Comparison of ENCODE assay signal across 22 cellular contexts in genomic region chr20:6044102-6044501, GRCh38. TPM values are rescaled to one million over a fixed set of nuclear protein-coding genes. Genes with fewer than 3 reads are reported as not detected.
DNase-seq lines count a peak whose midpoint lies in the region; ATAC-seq and TF ChIP-seq lines count a peak whose summit lies in the region.
"Had no signal": no experiment of that assay in that cellular context is flagged by ENCODE, and none has a peak within 500 bp of the region (broad histone marks: within the 10 kb centered on the region; RNA-seq: fewer than 3 reads in every experiment).

No MANE protein-coding gene starts in this region.

- TF ChIP-seq CTCF in MCF 10A (IDR thresholded peaks at IDR 0.05; ENCODE audit: unreplicated experiment) (no peak), mammary epithelial cell (conservative IDR thresholded peaks at IDR 0.05 in 1 of 2, IDR thresholded peaks at IDR 0.05 in 1 of 2; ENCODE audit: extremely low read depth in 1 of 2, insufficient read depth in 1 of 2, low read depth in 1 of 2, low read length in 2 of 2) (no peak), NB4 (IDR thresholded peaks at IDR 0.05; ENCODE audit: low read depth, low read length) (no peak), epithelial cell of esophagus (IDR thresholded peaks at IDR 0.05; ENCODE audit: insufficient read depth, low read depth, low read length, missing control alignments) (no peak), upper lobe of right lung (IDR thresholded peaks at IDR 0.05) (no peak), CD14-positive monocyte (IDR thresholded peaks at IDR 0.05) (no peak)

- H3K27ac Mint-ChIP-seq in MCF 10A (ENCODE audit: low read depth, unreplicated experiment): no peak overlapping the region
- no peak overlapping the region for H3K27ac Mint-ChIP-seq in activated T-helper 17 cell treated with anti-CD3 and anti-CD28 coated beads, Interleukin-2, amount 50 U/mL, for 72 hours
- H3K27ac Mint-ChIP-seq in CD14-positive monocyte: no peak overlapping the region
- H3K27ac Mint-ChIP-seq: activated naive CD8-positive, alpha-beta T cell treated with anti-CD3 and anti-CD28 coated beads, Interleukin-2, amount 50 U/mL, for 24 hours; CD4-positive, alpha-beta T cell; stimulated activated memory B cell treated with anti-CD40 and anti-IgM and Interleukin-4, amounts not matched to agents 10 μg/mL and 1 μg/mL and 100 μg/mL, for 72 hours had no signal

- H3K27me3 ChIP-seq in mammary epithelial cell (ENCODE audit: insufficient read depth, low read length): no peaks in the 10 kb centered on the region
- H3K27me3 ChIP-seq in upper lobe of right lung: no peaks in the 10 kb centered on the region
- H3K27me3 ChIP-seq: breast epithelium, gastroesophageal sphincter, neutrophil, tibial artery had no signal

- H3K4me1 Mint-ChIP-seq in MCF 10A (ENCODE audit: insufficient read depth, unreplicated experiment) (no peaks in the 10 kb centered on the region), CD14-positive monocyte (no peaks in the 10 kb centered on the region)
- peaks cover 4% of the 10 kb centered on the region for H3K4me1 Mint-ChIP-seq in activated T-helper 17 cell treated with anti-CD3 and anti-CD28 coated beads, Interleukin-2, amount 50 U/mL, for 72 hours
- H3K4me1 Mint-ChIP-seq: activated naive CD8-positive, alpha-beta T cell treated with anti-CD3 and anti-CD28 coated beads, Interleukin-2, amount 50 U/mL, for 24 hours; stimulated activated memory B cell treated with anti-CD40 and anti-IgM and Interleukin-4, amounts not matched to agents 10 μg/mL and 1 μg/mL and 100 μg/mL, for 72 hours had no signal

- no peaks in the 10 kb centered on the region for H3K9me3 Mint-ChIP-seq in MCF 10A (ENCODE audit: unreplicated experiment)
- no peaks in the 10 kb centered on the region for H3K9me3 Mint-ChIP-seq in activated T-helper 17 cell treated with anti-CD3 and anti-CD28 coated beads, Interleukin-2, amount 50 U/mL, for 72 hours
- peaks cover 0 to 8% (median 0%) of the 10 kb centered on the region in 7 donors for H3K9me3 Mint-ChIP-seq in CD14-positive monocyte
- H3K9me3 Mint-ChIP-seq: activated naive CD8-positive, alpha-beta T cell treated with anti-CD3 and anti-CD28 coated beads, Interleukin-2, amount 50 U/mL, for 24 hours; CD4-positive, alpha-beta T cell; stimulated activated memory B cell treated with anti-CD40 and anti-IgM and Interleukin-4, amounts not matched to agents 10 μg/mL and 1 μg/mL and 100 μg/mL, for 72 hours had no signal

- dilution Hi-C loops in mammary epithelial cell (cut with HindIII; ENCODE audit: low sequenced_read_pairs): no loop called here

- H3K4me3 ChIP-seq in mammary epithelial cell (replicated peaks in 1 of 3; ENCODE audit: insufficient read depth in 1 of 3, low read depth in 2 of 3, low read length in 3 of 3) (no peak overlapping the region), NB4 (ENCODE audit: low read depth, low read length) (no peak overlapping the region), epithelial cell of esophagus (ENCODE audit: low read length) (no peak overlapping the region), upper lobe of right lung (no peak overlapping the region)
- H3K4me3 ChIP-seq: breast epithelium, gastroesophageal sphincter, left ventricle myocardium inferior, tibial artery had no signal

- no peaks in the 10 kb centered on the region for H3K79me2 ChIP-seq in mammary epithelial cell (ENCODE audit: insufficient read depth, low read length)

- no peak overlapping the region for H2AFZ ChIP-seq in mammary epithelial cell (ENCODE audit: low read depth, low read length)

- H3K36me3 Mint-ChIP-seq in MCF 10A (ENCODE audit: insufficient read depth, unreplicated experiment) (peaks cover 55% of the 10 kb centered on the region), CD14-positive monocyte (peaks cover 29 to 35% of the 10 kb centered on the region in 2 donors)
- peaks cover 27% of the 10 kb centered on the region for H3K36me3 Mint-ChIP-seq in activated T-helper 17 cell treated with anti-CD3 and anti-CD28 coated beads, Interleukin-2, amount 50 U/mL, for 72 hours (ENCODE audit: low read depth)

- in situ Hi-C loops in mammary epithelial cell (cut with MboI; ENCODE audit: low sequenced_read_pairs in 2 of 2): no loop called here

- H3K4me3 Mint-ChIP-seq in MCF 10A (ENCODE audit: unreplicated experiment) (no peak overlapping the region), CD14-positive monocyte (no peak overlapping the region)
- H3K4me3 Mint-ChIP-seq in activated T-helper 17 cell treated with anti-CD3 and anti-CD28 coated beads, Interleukin-2, amount 50 U/mL, for 72 hours: no peak overlapping the region
- H3K4me3 Mint-ChIP-seq: activated naive CD8-positive, alpha-beta T cell treated with anti-CD3 and anti-CD28 coated beads, Interleukin-2, amount 50 U/mL, for 24 hours; CD4-positive, alpha-beta T cell; stimulated activated memory B cell treated with anti-CD40 and anti-IgM and Interleukin-4, amounts not matched to agents 10 μg/mL and 1 μg/mL and 100 μg/mL, for 72 hours had no signal

- CTCF ChIA-PET in MCF 10A (lab: Yijun Ruan, JAX): no interaction called here
- CTCF ChIA-PET in mammary epithelial cell (lab: Charles Lee; ENCODE audit: low non-redundant PET): no interaction called here

- WGBS in mammary epithelial cell (ENCODE audit: low coverage, missing lambda C conversion rate): 96% methylated on average over 2 of the region's 2 CpGs

- H3K27me3 Mint-ChIP-seq in MCF 10A (ENCODE audit: insufficient read depth, unreplicated experiment) (no peaks in the 10 kb centered on the region), CD14-positive monocyte (ENCODE audit: low read depth in 3 of 3) (peaks cover 2 to 5% (median 2%) of the 10 kb centered on the region in 3 donors)
- no peaks in the 10 kb centered on the region for H3K27me3 Mint-ChIP-seq in activated T-helper 17 cell treated with anti-CD3 and anti-CD28 coated beads, Interleukin-2, amount 50 U/mL, for 72 hours
- H3K27me3 Mint-ChIP-seq: activated naive CD8-positive, alpha-beta T cell treated with anti-CD3 and anti-CD28 coated beads, Interleukin-2, amount 50 U/mL, for 24 hours; CD4-positive, alpha-beta T cell; stimulated activated memory B cell treated with anti-CD40 and anti-IgM and Interleukin-4, amounts not matched to agents 10 μg/mL and 1 μg/mL and 100 μg/mL, for 72 hours had no signal

- H3K4me1 ChIP-seq in mammary epithelial cell (ENCODE audit: insufficient read depth, low read length) (no peaks in the 10 kb centered on the region), upper lobe of right lung (no peaks in the 10 kb centered on the region)
- H3K4me1 ChIP-seq: breast epithelium, gastroesophageal sphincter, left ventricle myocardium inferior, tibial artery had no signal

- peak; percentile 20 for ATAC-seq in upper lobe of right lung
- ATAC-seq in activated T-helper 17 cell treated with anti-CD3 and anti-CD28 coated beads, Interleukin-2, amount 50 U/mL, for 72 hours (replicated peaks): no peak
- no peak for ATAC-seq in GM18498 (IDR thresholded peaks at IDR 0.05; ENCODE audit: unreplicated experiment)
- ATAC-seq: activated CD4-positive, CD25-positive, alpha-beta regulatory T cell treated with anti-CD3 and anti-CD28 coated beads, Interleukin-2, amount 50 U/mL, for 24 hours; activated naive CD8-positive, alpha-beta T cell treated with anti-CD3 and anti-CD28 coated beads, Interleukin-2, amount 50 U/mL, for 24 hours; gastroesophageal sphincter; stimulated activated memory B cell treated with anti-CD40 and anti-IgM and Interleukin-4, amounts not matched to agents 10 μg/mL and 1 μg/mL and 100 μg/mL, for 72 hours had no signal

- H3K36me3 ChIP-seq in mammary epithelial cell (ENCODE audit: insufficient read depth, low read length) (peaks cover 3% of the 10 kb centered on the region), upper lobe of right lung (peaks cover 25% of the 10 kb centered on the region)
- H3K36me3 ChIP-seq: breast epithelium had no signal

- H3K27ac ChIP-seq in mammary epithelial cell (ENCODE audit: insufficient read depth, low read depth, low read length) (no peak overlapping the region), upper lobe of right lung (no peak overlapping the region)
- H3K27ac ChIP-seq: breast epithelium, gastroesophageal sphincter, left ventricle myocardium inferior, neutrophil, tibial artery had no signal

- peak; percentile 18 for DNase-seq in MCF 10A (ENCODE audit: unreplicated experiment)
- no peak for DNase-seq in mammary epithelial cell
- DNase-seq in NB4 (ENCODE audit: low read depth): peak; percentile 30
- DNase-seq in epithelial cell of esophagus (ENCODE audit: low read depth): peak; percentile 16
- no peak for DNase-seq in upper lobe of right lung
- DNase-seq in CD14-positive monocyte (ENCODE audit: low spot score): no peak
- DNase-seq: activated naive CD8-positive, alpha-beta T cell treated with anti-CD3 and anti-CD28 coated beads, Interleukin-2, amount 50 U/mL, for 24 hours; CD4-positive, alpha-beta T cell; left ventricle myocardium inferior; NCI-H2029; NCI-H446 treated with DMSO at 0.1 percent for 48 hours; retina; tibial artery had no signal

- no peak for TF ChIP-seq POLR2A in NB4 (IDR thresholded peaks at IDR 0.05; ENCODE audit: extremely low read depth, insufficient read length)

- H3K9me3 ChIP-seq in mammary epithelial cell (replicated peaks; ENCODE audit: insufficient read depth, low read length) (no peaks in the 10 kb centered on the region), upper lobe of right lung (no peaks in the 10 kb centered on the region)
- H3K9me3 ChIP-seq: breast epithelium, gastroesophageal sphincter, left ventricle myocardium inferior, neutrophil, tibial artery had no signal

- intact Hi-C loops in MCF 10A (cut with micrococcal nuclease): no loop called here
- intact Hi-C loops in mammary epithelial cell (cut with micrococcal nuclease): no loop called here
- intact Hi-C loops in upper lobe of right lung (cut with DNase I): no loop called here
- intact Hi-C loops in CD14-positive monocyte (cut with micrococcal nuclease): no loop called here

- H3K4me2 ChIP-seq in mammary epithelial cell (ENCODE audit: insufficient read depth, low read depth, low read length): no peak overlapping the region

- BruUV-seq in MCF 10A (replicated peaks; lab: Mats Ljungman, UMichigan): no TSS peak
- BruUV-seq in mammary epithelial cell (replicated peaks; lab: Mats Ljungman, UMichigan): no TSS peak

- no peak overlapping the region for H3K9ac ChIP-seq in mammary epithelial cell (ENCODE audit: insufficient read depth, low read length)

- POLR2A ChIA-PET in MCF 10A (lab: Yijun Ruan, JAX): interaction anchor here (1.7 to 2.0 kb wide), 2 partner anchors 10 kb away, joined by 6 read pairs; partner anchors contain the start of gene LRRN4

- no peaks in the 10 kb centered on the region for H4K20me1 ChIP-seq in mammary epithelial cell (ENCODE audit: insufficient read depth, low read length)

RNA-seq across cellular contexts. Expression of gene LRRN4, which starts 9.8 kb away (rescaled TPM):
- total RNA-seq in MCF 10A (2022): not detected in 2 replicates
- under 1 TPM; under 0.01 to 0.19 TPM for total RNA-seq in mammary epithelial cell
- 0.33 TPM for polyA plus RNA-seq in mammary epithelial cell
- polyA minus RNA-seq in mammary epithelial cell: not detected
- 76.6 TPM for total RNA-seq in upper lobe of right lung
- not detected for total RNA-seq in activated T-helper 17 cell treated with anti-CD3 and anti-CD28 coated beads, Interleukin-2, amount 50 U/mL, for 72 hours
- polyA plus RNA-seq in CD14-positive monocyte: not detected
- total RNA-seq: dermis microvascular lymphatic vessel endothelial cell; gastroesophageal sphincter; T-helper 2 cell treated with Interferon-gamma antibody and Interleukin-4, amounts not matched to agents 100 ng/mL and 5 ng/mL, for 36 hours had no signal

RNA-seq across cellular contexts. Expression of gene CRLS1, which starts 38.2 kb away (rescaled TPM):
- total RNA-seq in MCF 10A (2022) (52.4 and 54.5 TPM in 2 replicates), mammary epithelial cell (10 to 100 TPM; 33.3 to 39.3 TPM), upper lobe of right lung (45.3 TPM)
- polyA plus RNA-seq in mammary epithelial cell (37.7 TPM), CD14-positive monocyte (10 to 100 TPM; 37.2 to 55.4 TPM)
- 42.6 TPM for polyA minus RNA-seq in mammary epithelial cell
- total RNA-seq in activated T-helper 17 cell treated with anti-CD3 and anti-CD28 coated beads, Interleukin-2, amount 50 U/mL, for 72 hours: 10 to 100 TPM; 27.5 to 49.9 TPM

Comparison
In these comparisons a context has a peak if more than half of its experiments do, and no peak if none do; other contexts are left out.
1. DNase-seq: peak in MCF 10A (single experiment), NB4 (single experiment) and epithelial cell of esophagus (single experiment); none in mammary epithelial cell (single experiment), upper lobe of right lung (single experiment) and CD14-positive monocyte (single experiment).
2. RNA of gene LRRN4, which starts 9.8 kb away (total RNA-seq): 76.6 TPM in upper lobe of right lung (single experiment); under 0.01 to 0.19 TPM in mammary epithelial cell, not detected in MCF 10A and not detected in activated T-helper 17 cell treated with anti-CD3 and anti-CD28 coated beads, Interleukin-2, amount 50 U/mL, for 72 hours; every median in the first group is over 10 times any median in the second.